1 cellular context compared by ENCODE assay signal in the genomic region with DNA sequence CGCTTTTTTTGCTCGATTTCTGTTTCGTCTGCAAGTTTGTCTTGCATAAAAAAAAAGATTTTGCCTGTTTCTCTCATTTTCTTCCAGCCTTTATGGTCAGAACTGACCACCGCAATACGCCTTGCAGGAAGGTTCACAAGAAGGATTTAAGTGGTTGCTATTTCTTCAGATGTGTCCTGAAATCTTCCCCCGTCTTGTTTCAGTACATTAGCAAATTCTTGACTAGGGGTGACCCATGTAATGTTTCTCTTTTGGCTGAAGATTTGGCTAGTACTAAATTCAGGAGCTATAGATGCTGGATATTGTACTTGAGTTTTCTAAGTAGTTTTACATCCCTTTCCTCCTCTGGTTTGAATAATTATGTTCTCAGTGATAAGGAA.
TF ChIP-seq lines count a peak whose summit lies in the region.

No MANE protein-coding gene starts in this region.

TF ChIP-seq in GM23338, 12 proteins besides CTCF, POLR2A, EP300 and RAD21 (continued from another document):
- TF ChIP-seq, protein P1, sequence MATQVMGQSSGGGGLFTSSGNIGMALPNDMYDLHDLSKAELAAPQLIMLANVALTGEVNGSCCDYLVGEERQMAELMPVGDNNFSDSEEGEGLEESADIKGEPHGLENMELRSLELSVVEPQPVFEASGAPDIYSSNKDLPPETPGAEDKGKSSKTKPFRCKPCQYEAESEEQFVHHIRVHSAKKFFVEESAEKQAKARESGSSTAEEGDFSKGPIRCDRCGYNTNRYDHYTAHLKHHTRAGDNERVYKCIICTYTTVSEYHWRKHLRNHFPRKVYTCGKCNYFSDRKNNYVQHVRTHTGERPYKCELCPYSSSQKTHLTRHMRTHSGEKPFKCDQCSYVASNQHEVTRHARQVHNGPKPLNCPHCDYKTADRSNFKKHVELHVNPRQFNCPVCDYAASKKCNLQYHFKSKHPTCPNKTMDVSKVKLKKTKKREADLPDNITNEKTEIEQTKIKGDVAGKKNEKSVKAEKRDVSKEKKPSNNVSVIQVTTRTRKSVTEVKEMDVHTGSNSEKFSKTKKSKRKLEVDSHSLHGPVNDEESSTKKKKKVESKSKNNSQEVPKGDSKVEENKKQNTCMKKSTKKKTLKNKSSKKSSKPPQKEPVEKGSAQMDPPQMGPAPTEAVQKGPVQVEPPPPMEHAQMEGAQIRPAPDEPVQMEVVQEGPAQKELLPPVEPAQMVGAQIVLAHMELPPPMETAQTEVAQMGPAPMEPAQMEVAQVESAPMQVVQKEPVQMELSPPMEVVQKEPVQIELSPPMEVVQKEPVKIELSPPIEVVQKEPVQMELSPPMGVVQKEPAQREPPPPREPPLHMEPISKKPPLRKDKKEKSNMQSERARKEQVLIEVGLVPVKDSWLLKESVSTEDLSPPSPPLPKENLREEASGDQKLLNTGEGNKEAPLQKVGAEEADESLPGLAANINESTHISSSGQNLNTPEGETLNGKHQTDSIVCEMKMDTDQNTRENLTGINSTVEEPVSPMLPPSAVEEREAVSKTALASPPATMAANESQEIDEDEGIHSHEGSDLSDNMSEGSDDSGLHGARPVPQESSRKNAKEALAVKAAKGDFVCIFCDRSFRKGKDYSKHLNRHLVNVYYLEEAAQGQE (IDR thresholded peaks at IDR 0.05; ENCODE audit: unreplicated experiment): no peak
- TF ChIP-seq CREB1 (CRISPR knock-in tag; IDR thresholded peaks at IDR 0.05; ENCODE audit: low read depth) (no peak), POLR2AphosphoS5 (IDR thresholded peaks at IDR 0.05; ENCODE audit: low read depth) (no peak), EZH2 (IDR thresholded peaks at IDR 0.05; ENCODE audit: low read depth, unreplicated experiment) (no peak), STAT1 (IDR thresholded peaks at IDR 0.05; ENCODE audit: unreplicated experiment) (no peak)
TF ChIP-seq in GM23338: peak in this region for 0.
